22 cellular contexts compared by ENCODE assay signal in the genomic region with DNA sequence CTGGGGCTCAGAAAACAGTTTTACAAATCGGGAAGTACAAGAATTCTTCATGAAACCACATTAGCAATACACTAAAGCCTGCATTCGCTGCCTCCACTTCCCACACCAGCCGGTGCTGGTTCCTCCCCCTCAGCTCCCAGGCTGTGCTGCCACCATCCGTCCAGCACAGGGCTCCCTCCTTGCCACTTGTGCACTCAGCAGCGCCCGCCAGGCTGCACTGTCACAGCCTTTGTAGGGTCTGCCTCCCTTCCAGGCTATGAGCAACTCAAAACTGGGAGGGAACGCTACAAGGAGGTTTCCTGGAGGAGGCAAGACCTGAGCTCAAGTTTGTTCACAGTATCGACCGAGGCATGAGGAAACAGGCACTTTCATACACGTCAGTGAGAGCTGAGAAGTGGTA. TPM values are rescaled to one million over a fixed set of nuclear protein-coding genes. Genes with fewer than 3 reads are reported as not detected.
DNase-seq lines count a peak whose midpoint lies in the region; ATAC-seq and TF ChIP-seq lines count a peak whose summit lies in the region.
"Had no signal": no experiment of that assay in that cellular context is flagged by ENCODE, and none has a peak within 500 bp of the region (broad histone marks: within the 10 kb centered on the region; RNA-seq: fewer than 3 reads in every experiment).

No MANE protein-coding gene starts in this region.

- H3K27me3 ChIP-seq in left ventricle myocardium inferior (ENCODE audit: low read depth) (no peaks in the 10 kb centered on the region), MG63 (no peaks in the 10 kb centered on the region)
- H3K27me3 ChIP-seq: tibial nerve had no signal

- no peaks in the 10 kb centered on the region for H3K27me3 Mint-ChIP-seq in brain
- H3K27me3 Mint-ChIP-seq: naive B cell had no signal

- peaks cover 11% of the 10 kb centered on the region for H3K4me1 ChIP-seq in left ventricle myocardium inferior

- DNase-seq in Right ventricle myocardium superior = no peak
- DNase-seq in left ventricle myocardium inferior = no peak
- DNase-seq in medulla oblongata (ENCODE audit: extremely low spot score) = peak; percentile 80
- DNase-seq in activated CD4-positive, alpha-beta T cell treated with anti-CD3 and anti-CD28 coated beads for 1 hour = no peak
- no peak for DNase-seq in ACHN
- DNase-seq in MG63 = no peak
- DNase-seq: 8988T; activated CD4-positive, alpha-beta T cell treated with anti-CD3 and anti-CD28 coated beads, Interleukin-2, amount 50 U/mL, for 1 hour; activated effector memory CD4-positive, alpha-beta T cell treated with anti-CD3 and anti-CD28 coated beads, Interleukin-2, amount 50 U/mL, for 16 hours; glutamatergic neuron; islet precursor cell; naive B cell; NCI-H1930; NK-92 treated with Interleukin-12 subunit alpha and Interleukin-12 subunit beta, amount 100 ng/mL, for 24 hours; RPMI8226; stimulated activated naive CD4-positive, alpha-beta T cell treated with Interleukin-2 at 50 U/mL for 16 hours; SW 1271 had no signal

- in situ Hi-C loops in ACHN (cut with HindIII; ENCODE audit: low pct_ligation_motif_present, low pct_unique_long_range_greater_than_20kb, low sequenced_read_pairs) = no loop called here

- H3K4me3 ChIP-seq in left ventricle myocardium inferior = no peak overlapping the region
- no peak overlapping the region for H3K4me3 ChIP-seq in MG63
- H3K4me3 ChIP-seq: tibial nerve had no signal

- H3K4me3 Mint-ChIP-seq in brain = peak overlapping the region in 1 of 5 experiments; percentile 30

- peaks cover 35% of the 10 kb centered on the region for H3K4me1 Mint-ChIP-seq in brain

- no peak for TF ChIP-seq CTCF in left ventricle myocardium inferior (IDR thresholded peaks at IDR 0.05; ENCODE audit: borderline replicate concordance)
- TF ChIP-seq CTCF in brain (conservative IDR thresholded peaks at IDR 0.05) = no peak

- peaks cover 24% of the 10 kb centered on the region for H3K36me3 ChIP-seq in left ventricle myocardium inferior
- peaks cover 89% of the 10 kb centered on the region for H3K36me3 ChIP-seq in MG63

- no peaks in the 10 kb centered on the region for H3K9me3 ChIP-seq in left ventricle myocardium inferior (replicated peaks)
- peaks cover 6% of the 10 kb centered on the region for H3K9me3 ChIP-seq in MG63
- H3K9me3 ChIP-seq: tibial nerve had no signal

- intact Hi-C loops in Right ventricle myocardium superior (cut with DNase I) = no loop called here
- intact Hi-C loops in left ventricle myocardium inferior (cut with micrococcal nuclease) = no loop called here

- H3K27ac Mint-ChIP-seq in brain = peak overlapping the region in 3 of 5 experiments; percentile 24 to 49 (median 44)

- no peak overlapping the region for H3K27ac ChIP-seq in left ventricle myocardium inferior (replicated peaks)
- H3K27ac ChIP-seq: parathyroid adenoma, tibial nerve had no signal

- peaks cover 74% of the 10 kb centered on the region for H3K36me3 Mint-ChIP-seq in brain

- peak; percentile 34 for ATAC-seq in Right ventricle myocardium superior (ENCODE audit: poor library complexity)
- ATAC-seq in GM19328 (IDR thresholded peaks at IDR 0.05; ENCODE audit: unreplicated experiment) = no peak
- ATAC-seq: HepG2 had no signal

- peaks cover 0 to 13% (median 9%) of the 10 kb centered on the region in 5 experiments for H3K9me3 Mint-ChIP-seq in brain

RNA-seq across cellular contexts. Expression of gene MAPK9, which starts 7.7 kb away (rescaled TPM):
- total RNA-seq in Right ventricle myocardium superior = 42.4 TPM
- total RNA-seq in left ventricle myocardium inferior = 40.9 TPM
- 22.8 TPM for polyA plus RNA-seq in brain (ENCODE audit: insufficient read depth, low read depth, low replicate concordance)
- 97.3 and 98.2 TPM in 2 replicates for total RNA-seq in MG63 (2014; rRNA removed; shearing (Covaris generic); ENCODE audit: low replicate concordance)
